Comparison of ENCODE assay signal across 23 cellular contexts in the genomic region with DNA sequence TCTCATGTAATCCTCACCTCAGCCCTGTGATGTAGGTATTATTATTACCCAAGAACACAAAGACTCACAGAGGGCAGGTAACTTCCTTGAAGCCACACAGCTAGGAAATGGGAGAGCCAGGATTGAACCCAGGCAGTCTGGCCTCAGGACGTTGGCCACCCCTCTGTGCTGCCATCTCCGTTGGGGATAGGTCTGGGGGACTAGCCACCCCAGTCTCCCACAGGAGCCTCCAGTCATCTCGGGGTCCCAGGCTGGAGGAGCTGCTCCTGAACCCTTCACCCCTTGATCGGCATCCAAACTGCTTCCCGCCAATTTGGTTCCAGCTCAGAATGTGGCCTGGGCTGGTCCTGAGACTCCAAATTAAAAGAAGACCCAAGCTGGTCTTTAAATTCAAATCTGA.
"Had no signal": no experiment of that assay in that cellular context is flagged by ENCODE, and none has a peak within 500 bp of the region (broad histone marks: within the 10 kb centered on the region; RNA-seq: fewer than 3 reads in every experiment).

No MANE protein-coding gene starts in this region.

- H3K27ac ChIP-seq: adrenal gland, breast epithelium, esophagus squamous epithelium, heart right ventricle, skin epidermis, tibial nerve had no signal

- H3K27ac Mint-ChIP-seq: activated CD4-positive, alpha-beta T cell treated with anti-CD3 and anti-CD28 coated beads for 36 hours; activated T-helper 2 cell treated with anti-CD3 and anti-CD28 coated beads, Interferon-gamma antibody, Interleukin-2, Interleukin-4, amounts not matched to agents 10 μg/mL and 5 μg/mL and 100 μg/mL, durations not matched to agents 14 hours and 24 hours and 36 hours; stimulated activated naive CD8-positive, alpha-beta T cell treated with anti-CD3 and anti-CD28 coated beads, Interleukin-15, Interleukin-2, amounts not matched to agents 100 ng/mL and 50 ng/mL, for 24 hours had no signal

- H3K9me3 Mint-ChIP-seq: activated T-helper 2 cell treated with anti-CD3 and anti-CD28 coated beads, Interferon-gamma antibody, Interleukin-2, Interleukin-4, amounts not matched to agents 10 μg/mL and 5 μg/mL and 100 μg/mL, durations not matched to agents 14 hours and 24 hours and 36 hours; naive thymus-derived CD4-positive, alpha-beta T cell; stimulated activated naive CD8-positive, alpha-beta T cell treated with anti-CD3 and anti-CD28 coated beads, Interleukin-15, Interleukin-2, amounts not matched to agents 100 ng/mL and 50 ng/mL, for 24 hours had no signal

- FAIRE-seq: astrocyte, urothelium cell line had no signal

- ATAC-seq: activated CD4-positive, alpha-beta T cell treated with anti-CD3 and anti-CD28 coated beads for 36 hours; heart right ventricle; naive thymus-derived CD4-positive, alpha-beta T cell had no signal

- H3K9me3 ChIP-seq: adrenal gland, breast epithelium, esophagus squamous epithelium, heart right ventricle, tibial nerve had no signal

- H3K4me3 ChIP-seq: adrenal gland, breast epithelium, esophagus squamous epithelium, heart right ventricle, skin epidermis, tibial nerve had no signal

- H3K4me3 Mint-ChIP-seq: activated CD4-positive, alpha-beta T cell treated with anti-CD3 and anti-CD28 coated beads for 36 hours; stimulated activated naive CD8-positive, alpha-beta T cell treated with anti-CD3 and anti-CD28 coated beads, Interleukin-15, Interleukin-2, amounts not matched to agents 100 ng/mL and 50 ng/mL, for 24 hours had no signal

- H3K36me3 ChIP-seq: adrenal gland, breast epithelium, esophagus squamous epithelium, heart right ventricle, tibial nerve had no signal

- DNase-seq: activated CD4-positive, alpha-beta T cell treated with anti-CD3 and anti-CD28 coated beads for 36 hours; activated CD4-positive, alpha-beta T cell treated with anti-CD3 and anti-CD28 coated beads, Interleukin-2, amount 50 U/mL, for 48 hours; activated naive CD4-positive, alpha-beta T cell treated with anti-CD3 and anti-CD28 coated beads, Interleukin-2, amount 50 U/mL, for 16 hours; activated T-cell treated with anti-CD3 and anti-CD28 coated beads for 4 hours; cerebellar nuclear complex; effector CD4-positive, alpha-beta T cell; esophagus squamous epithelium; heart right ventricle; mesenchymal stem cell; naive thymus-derived CD4-positive, alpha-beta T cell; nucleus accumbens; retina; stimulated activated CD4-positive, alpha-beta T cell treated with anti-CD3 and anti-CD28 coated beads, Interleukin-15, amount 100 ng/mL, for 24 hours; stimulated activated CD4-positive, alpha-beta T cell treated with anti-CD3 and anti-CD28 coated beads, Interleukin-2, amount 100 ng/mL, for 48 hours; SW 1271 had no signal
